In genomic region chr6:153002613-153003293, GRCh38 we compare ENCODE assay signal across 1 cellular context.
TF ChIP-seq lines count a peak whose summit lies in the region.

A gene with protein sequence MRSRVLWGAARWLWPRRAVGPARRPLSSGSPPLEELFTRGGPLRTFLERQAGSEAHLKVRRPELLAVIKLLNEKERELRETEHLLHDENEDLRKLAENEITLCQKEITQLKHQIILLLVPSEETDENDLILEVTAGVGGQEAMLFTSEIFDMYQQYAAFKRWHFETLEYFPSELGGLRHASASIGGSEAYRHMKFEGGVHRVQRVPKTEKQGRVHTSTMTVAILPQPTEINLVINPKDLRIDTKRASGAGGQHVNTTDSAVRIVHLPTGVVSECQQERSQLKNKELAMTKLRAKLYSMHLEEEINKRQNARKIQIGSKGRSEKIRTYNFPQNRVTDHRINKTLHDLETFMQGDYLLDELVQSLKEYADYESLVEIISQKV (minus strand): TSS chr6:153002709. CDS start chr6:153002685, 24 bp downstream.

TF ChIP-seq in WTC11, 78 proteins besides CTCF, POLR2A, EP300 and RAD21 (continued from another document and continues in another):
- TF ChIP-seq ARID4B (CRISPR knock-in tag; IDR thresholded peaks at IDR 0.05; ENCODE audit: borderline replicate concordance) (peak; percentile 16; the same call in 1 of the 2 replicates), ZNF121 (CRISPR knock-in tag; IDR thresholded peaks at IDR 0.05) (no peak), EMX1 (CRISPR knock-in tag; IDR thresholded peaks at IDR 0.05) (no peak), ZNF138 (CRISPR knock-in tag; conservative IDR thresholded peaks at IDR 0.05) (no peak), FOXP1 (CRISPR knock-in tag; IDR thresholded peaks at IDR 0.05; ENCODE audit: borderline replicate concordance) (no peak), SOX15 (CRISPR knock-in tag; IDR thresholded peaks at IDR 0.05) (no peak), GTF2I (CRISPR knock-in tag; conservative IDR thresholded peaks at IDR 0.05) (no peak), ESRRA (CRISPR knock-in tag; IDR thresholded peaks at IDR 0.05; ENCODE audit: borderline replicate concordance) (no peak), NFE2L1 (CRISPR knock-in tag; IDR thresholded peaks at IDR 0.05) (no peak), PREB (CRISPR knock-in tag; IDR thresholded peaks at IDR 0.05; ENCODE audit: borderline replicate concordance) (no peak), ZNF396 (CRISPR knock-in tag; IDR thresholded peaks at IDR 0.05; ENCODE audit: borderline replicate concordance) (no peak), ZNF317 (CRISPR knock-in tag; IDR thresholded peaks at IDR 0.05; ENCODE audit: borderline replicate concordance, low read depth) (no peak), GABPB1 (CRISPR knock-in tag; IDR thresholded peaks at IDR 0.05) (peak; percentile 45; the same call in 1 of the 2 replicates), CREM (CRISPR knock-in tag; IDR thresholded peaks at IDR 0.05) (0 out of 2 replicates have a peak, but pooled peaks have one; percentile 17), ZNF532 (CRISPR knock-in tag; IDR thresholded peaks at IDR 0.05; ENCODE audit: borderline replicate concordance) (no peak), ERG (CRISPR knock-in tag; IDR thresholded peaks at IDR 0.05) (no peak), MAX (CRISPR knock-in tag; IDR thresholded peaks at IDR 0.05) (peak; percentile 20; the same call in 1 of the 2 replicates)
- TF ChIP-seq, protein P1, sequence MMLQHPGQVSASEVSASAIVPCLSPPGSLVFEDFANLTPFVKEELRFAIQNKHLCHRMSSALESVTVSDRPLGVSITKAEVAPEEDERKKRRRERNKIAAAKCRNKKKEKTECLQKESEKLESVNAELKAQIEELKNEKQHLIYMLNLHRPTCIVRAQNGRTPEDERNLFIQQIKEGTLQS (CRISPR knock-in tag; conservative IDR thresholded peaks at IDR 0.05), result no peak
- TF ChIP-seq, protein P2, sequence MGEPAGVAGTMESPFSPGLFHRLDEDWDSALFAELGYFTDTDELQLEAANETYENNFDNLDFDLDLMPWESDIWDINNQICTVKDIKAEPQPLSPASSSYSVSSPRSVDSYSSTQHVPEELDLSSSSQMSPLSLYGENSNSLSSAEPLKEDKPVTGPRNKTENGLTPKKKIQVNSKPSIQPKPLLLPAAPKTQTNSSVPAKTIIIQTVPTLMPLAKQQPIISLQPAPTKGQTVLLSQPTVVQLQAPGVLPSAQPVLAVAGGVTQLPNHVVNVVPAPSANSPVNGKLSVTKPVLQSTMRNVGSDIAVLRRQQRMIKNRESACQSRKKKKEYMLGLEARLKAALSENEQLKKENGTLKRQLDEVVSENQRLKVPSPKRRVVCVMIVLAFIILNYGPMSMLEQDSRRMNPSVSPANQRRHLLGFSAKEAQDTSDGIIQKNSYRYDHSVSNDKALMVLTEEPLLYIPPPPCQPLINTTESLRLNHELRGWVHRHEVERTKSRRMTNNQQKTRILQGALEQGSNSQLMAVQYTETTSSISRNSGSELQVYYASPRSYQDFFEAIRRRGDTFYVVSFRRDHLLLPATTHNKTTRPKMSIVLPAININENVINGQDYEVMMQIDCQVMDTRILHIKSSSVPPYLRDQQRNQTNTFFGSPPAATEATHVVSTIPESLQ (CRISPR knock-in tag; IDR thresholded peaks at IDR 0.05), result no peak
- TF ChIP-seq, protein P3, sequence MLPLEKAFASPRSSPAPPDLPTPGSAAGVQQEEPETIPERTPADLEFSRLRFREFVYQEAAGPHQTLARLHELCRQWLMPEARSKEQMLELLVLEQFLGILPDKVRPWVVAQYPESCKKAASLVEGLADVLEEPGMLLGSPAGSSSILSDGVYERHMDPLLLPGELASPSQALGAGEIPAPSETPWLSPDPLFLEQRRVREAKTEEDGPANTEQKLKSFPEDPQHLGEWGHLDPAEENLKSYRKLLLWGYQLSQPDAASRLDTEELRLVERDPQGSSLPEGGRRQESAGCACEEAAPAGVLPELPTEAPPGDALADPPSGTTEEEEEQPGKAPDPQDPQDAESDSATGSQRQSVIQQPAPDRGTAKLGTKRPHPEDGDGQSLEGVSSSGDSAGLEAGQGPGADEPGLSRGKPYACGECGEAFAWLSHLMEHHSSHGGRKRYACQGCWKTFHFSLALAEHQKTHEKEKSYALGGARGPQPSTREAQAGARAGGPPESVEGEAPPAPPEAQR (CRISPR knock-in tag; IDR thresholded peaks at IDR 0.05), result no peak
- TF ChIP-seq, protein P4, sequence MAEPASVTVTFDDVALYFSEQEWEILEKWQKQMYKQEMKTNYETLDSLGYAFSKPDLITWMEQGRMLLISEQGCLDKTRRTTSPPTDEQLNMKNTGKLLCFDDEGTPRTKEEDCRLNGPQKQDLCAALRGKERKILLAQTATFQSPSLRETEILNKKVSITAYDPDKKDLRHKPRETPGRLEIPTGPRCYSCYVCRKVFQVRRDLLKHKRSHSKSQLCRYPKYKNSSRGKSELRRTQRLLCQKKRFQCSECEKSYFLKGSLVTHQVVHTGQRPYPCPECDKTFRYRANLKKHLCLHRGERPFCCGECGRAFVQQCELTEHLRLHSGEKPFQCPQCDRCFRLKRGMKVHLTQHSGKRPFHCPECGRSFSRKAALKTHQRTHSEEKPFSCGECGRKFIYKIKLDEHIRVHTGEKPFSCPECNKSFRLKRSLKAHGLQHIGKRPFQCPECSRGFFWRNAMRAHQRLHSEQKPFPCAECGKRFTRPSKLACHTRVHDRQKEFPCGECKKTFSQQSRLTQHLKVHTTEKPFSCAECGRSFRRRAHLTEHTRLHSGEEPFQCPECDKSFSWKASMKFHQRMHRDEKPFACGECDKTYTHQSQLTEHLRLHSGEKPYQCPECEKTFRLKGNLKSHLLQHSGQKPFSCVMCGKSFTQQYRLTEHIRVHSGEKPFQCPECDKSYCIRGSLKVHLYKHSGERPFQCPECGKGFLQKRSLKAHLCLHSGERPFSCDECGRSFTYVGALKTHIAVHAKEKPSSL (CRISPR knock-in tag; conservative IDR thresholded peaks at IDR 0.05), result no peak
- TF ChIP-seq, protein P5, sequence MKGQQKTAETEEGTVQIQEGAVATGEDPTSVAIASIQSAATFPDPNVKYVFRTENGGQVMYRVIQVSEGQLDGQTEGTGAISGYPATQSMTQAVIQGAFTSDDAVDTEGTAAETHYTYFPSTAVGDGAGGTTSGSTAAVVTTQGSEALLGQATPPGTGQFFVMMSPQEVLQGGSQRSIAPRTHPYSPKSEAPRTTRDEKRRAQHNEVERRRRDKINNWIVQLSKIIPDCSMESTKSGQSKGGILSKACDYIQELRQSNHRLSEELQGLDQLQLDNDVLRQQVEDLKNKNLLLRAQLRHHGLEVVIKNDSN (CRISPR knock-in tag; IDR thresholded peaks at IDR 0.05), result no peak
- TF ChIP-seq, protein P6, sequence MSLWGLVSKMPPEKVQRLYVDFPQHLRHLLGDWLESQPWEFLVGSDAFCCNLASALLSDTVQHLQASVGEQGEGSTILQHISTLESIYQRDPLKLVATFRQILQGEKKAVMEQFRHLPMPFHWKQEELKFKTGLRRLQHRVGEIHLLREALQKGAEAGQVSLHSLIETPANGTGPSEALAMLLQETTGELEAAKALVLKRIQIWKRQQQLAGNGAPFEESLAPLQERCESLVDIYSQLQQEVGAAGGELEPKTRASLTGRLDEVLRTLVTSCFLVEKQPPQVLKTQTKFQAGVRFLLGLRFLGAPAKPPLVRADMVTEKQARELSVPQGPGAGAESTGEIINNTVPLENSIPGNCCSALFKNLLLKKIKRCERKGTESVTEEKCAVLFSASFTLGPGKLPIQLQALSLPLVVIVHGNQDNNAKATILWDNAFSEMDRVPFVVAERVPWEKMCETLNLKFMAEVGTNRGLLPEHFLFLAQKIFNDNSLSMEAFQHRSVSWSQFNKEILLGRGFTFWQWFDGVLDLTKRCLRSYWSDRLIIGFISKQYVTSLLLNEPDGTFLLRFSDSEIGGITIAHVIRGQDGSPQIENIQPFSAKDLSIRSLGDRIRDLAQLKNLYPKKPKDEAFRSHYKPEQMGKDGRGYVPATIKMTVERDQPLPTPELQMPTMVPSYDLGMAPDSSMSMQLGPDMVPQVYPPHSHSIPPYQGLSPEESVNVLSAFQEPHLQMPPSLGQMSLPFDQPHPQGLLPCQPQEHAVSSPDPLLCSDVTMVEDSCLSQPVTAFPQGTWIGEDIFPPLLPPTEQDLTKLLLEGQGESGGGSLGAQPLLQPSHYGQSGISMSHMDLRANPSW (CRISPR knock-in tag; conservative IDR thresholded peaks at IDR 0.05; ENCODE audit: low read depth), result no peak
- TF ChIP-seq, protein P7, sequence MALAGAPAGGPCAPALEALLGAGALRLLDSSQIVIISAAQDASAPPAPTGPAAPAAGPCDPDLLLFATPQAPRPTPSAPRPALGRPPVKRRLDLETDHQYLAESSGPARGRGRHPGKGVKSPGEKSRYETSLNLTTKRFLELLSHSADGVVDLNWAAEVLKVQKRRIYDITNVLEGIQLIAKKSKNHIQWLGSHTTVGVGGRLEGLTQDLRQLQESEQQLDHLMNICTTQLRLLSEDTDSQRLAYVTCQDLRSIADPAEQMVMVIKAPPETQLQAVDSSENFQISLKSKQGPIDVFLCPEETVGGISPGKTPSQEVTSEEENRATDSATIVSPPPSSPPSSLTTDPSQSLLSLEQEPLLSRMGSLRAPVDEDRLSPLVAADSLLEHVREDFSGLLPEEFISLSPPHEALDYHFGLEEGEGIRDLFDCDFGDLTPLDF (CRISPR knock-in tag; IDR thresholded peaks at IDR 0.05), result no peak
